35 cellular contexts compared by ENCODE assay signal in the genomic region with DNA sequence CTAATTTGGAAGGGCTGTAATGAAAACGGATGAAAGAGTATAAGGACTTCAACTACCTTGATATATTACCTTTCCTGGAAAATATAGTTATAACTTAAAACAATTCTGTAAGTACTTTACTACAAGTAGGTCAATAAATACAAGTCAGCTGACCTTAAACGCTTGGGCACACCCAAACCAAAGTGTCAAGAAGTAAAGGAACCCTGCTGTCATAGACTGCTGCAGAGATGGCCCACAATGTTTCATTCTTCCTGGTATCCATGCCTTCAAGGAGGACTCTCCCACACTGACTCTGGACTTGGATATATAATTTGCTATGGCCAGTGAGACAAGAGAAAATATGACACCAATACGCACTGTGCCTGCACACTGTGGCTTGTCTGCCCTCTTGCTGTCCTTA.
"Had no signal": no experiment of that assay in that cellular context is flagged by ENCODE, and none has a peak within 500 bp of the region (broad histone marks: within the 10 kb centered on the region; RNA-seq: fewer than 3 reads in every experiment).

No MANE protein-coding gene starts in this region.

- H3K9me3 ChIP-seq: ascending aorta had no signal

- H3K27me3 ChIP-seq: ascending aorta, cardiac muscle cell had no signal

- DNase-seq: activated B cell treated with CpG ODN at 0.5 μM for 24 hours; activated CD4-positive, alpha-beta memory T cell treated with anti-CD3 and anti-CD28 coated beads for 36 hours; activated CD4-positive, alpha-beta T cell treated with anti-CD3 and anti-CD28 coated beads for 4 hours; activated CD4-positive, alpha-beta T cell treated with anti-CD3 and anti-CD28 coated beads, Interleukin-2, amount 10 ng/mL, durations not matched to agents 24 days and 14 days; activated CD4-positive, alpha-beta T cell treated with anti-CD3 and anti-CD28 coated beads, Interleukin-2, amount 50 U/mL, for 1 hour; activated CD4-positive, alpha-beta T cell treated with anti-CD3 and anti-CD28 coated beads, Interleukin-2, amount 50 U/mL, for 4 hours; activated CD4-positive, CD25-positive, alpha-beta regulatory T cell treated with anti-CD3 and anti-CD28 coated beads, Interleukin-2, amount 50 U/mL, for 72 hours; activated CD8-positive, alpha-beta memory T cell treated with anti-CD3 and anti-CD28 coated beads, Interleukin-2, amount 50 U/mL, for 4 hours; activated CD8-positive, alpha-beta T cell treated with anti-CD3 and anti-CD28 coated beads for 36 hours; activated effector memory CD4-positive, alpha-beta T cell treated with Interleukin-2 at 50 U/mL for 16 hours; activated gamma-delta T cell; activated naive CD4-positive, alpha-beta T cell treated with anti-CD3 and anti-CD28 coated beads, Interleukin-2, amount 10 ng/mL, durations not matched to agents 7 days and 5 days; activated naive CD4-positive, alpha-beta T cell treated with Interleukin-2 at 50 U/mL for 16 hours; activated naive CD8-positive, alpha-beta T cell treated with anti-CD3 and anti-CD28 coated beads, Interleukin-2, amount 10 ng/mL, durations not matched to agents 7 days and 5 days; activated naive CD8-positive, alpha-beta T cell treated with anti-CD3 and anti-CD28 coated beads, Interleukin-2, amount 50 U/mL, for 24 hours; activated T-cell treated with anti-CD3 and anti-CD28 coated beads for 4 hours; activated T-cell treated with anti-CD3 and anti-CD28 coated beads, Interleukin-2, amount 50 U/mL, for 1 hour; activated T-cell treated with anti-CD3 and anti-CD28 coated beads, Interleukin-2, amount 50 U/mL, for 4 hours; activated T-cell treated with anti-CD3 and anti-CD28 coated beads, Interleukin-2, amount 50 U/mL, for 72 hours; amygdala; anterior cingulate cortex; cerebellar nuclear complex; T-cell; T-helper 17 cell; T1000 had no signal

- ATAC-seq: activated CD8-positive, alpha-beta T cell treated with anti-CD3 and anti-CD28 coated beads for 36 hours; activated naive CD8-positive, alpha-beta T cell treated with anti-CD3 and anti-CD28 coated beads, Interleukin-2, amount 50 U/mL, for 24 hours; activated T-cell treated with anti-CD3 and anti-CD28 coated beads, Interleukin-2, amount 50 U/mL, for 4 hours; activated T-cell treated with anti-CD3 and anti-CD28 coated beads, Interleukin-2, amount 50 U/mL, for 72 hours; T-cell; T-helper 17 cell had no signal

- H3K36me3 Mint-ChIP-seq: activated CD4-positive, alpha-beta memory T cell treated with anti-CD3 and anti-CD28 coated beads for 36 hours; activated naive CD4-positive, alpha-beta T cell treated with anti-CD3 and anti-CD28 coated beads, Interleukin-2, amount 10 ng/mL, durations not matched to agents 7 days and 5 days; activated naive CD4-positive, alpha-beta T cell treated with anti-CD3 and anti-CD28 coated beads, Interleukin-2, amount 50 U/mL, for 24 hours; activated naive CD8-positive, alpha-beta T cell; activated naive CD8-positive, alpha-beta T cell treated with anti-CD3 and anti-CD28 coated beads, Interleukin-2, amount 10 ng/mL, durations not matched to agents 7 days and 5 days; T-cell had no signal

- H3K4me1 Mint-ChIP-seq: activated B cell treated with CpG ODN at 0.5 μM for 24 hours; activated CD4-positive, alpha-beta T cell treated with anti-CD3 and anti-CD28 coated beads, Interleukin-2, amount 10 ng/mL, durations not matched to agents 24 days and 14 days; activated naive CD4-positive, alpha-beta T cell treated with anti-CD3 and anti-CD28 coated beads, Interleukin-2, amount 10 ng/mL, durations not matched to agents 7 days and 5 days; activated naive CD4-positive, alpha-beta T cell treated with anti-CD3 and anti-CD28 coated beads, Interleukin-2, amount 50 U/mL, for 24 hours; activated naive CD8-positive, alpha-beta T cell treated with anti-CD3 and anti-CD28 coated beads, Interleukin-2, amount 10 ng/mL, durations not matched to agents 7 days and 5 days; activated naive CD8-positive, alpha-beta T cell treated with anti-CD3 and anti-CD28 coated beads, Interleukin-2, amount 50 U/mL, for 24 hours; central memory CD8-positive, alpha-beta T cell; T-cell; T-helper 17 cell had no signal

- H3K4me3 ChIP-seq: ascending aorta, cardiac muscle cell had no signal

- H3K27ac Mint-ChIP-seq: activated B cell treated with CpG ODN at 0.5 μM for 24 hours; activated CD4-positive, alpha-beta memory T cell treated with anti-CD3 and anti-CD28 coated beads for 36 hours; activated CD4-positive, alpha-beta T cell treated with anti-CD3 and anti-CD28 coated beads, Interleukin-2, amount 10 ng/mL, durations not matched to agents 24 days and 14 days; activated CD8-positive, alpha-beta T cell treated with anti-CD3 and anti-CD28 coated beads for 36 hours; activated naive CD4-positive, alpha-beta T cell treated with anti-CD3 and anti-CD28 coated beads, Interleukin-2, amount 10 ng/mL, durations not matched to agents 7 days and 5 days; activated naive CD4-positive, alpha-beta T cell treated with anti-CD3 and anti-CD28 coated beads, Interleukin-2, amount 50 U/mL, for 24 hours; activated naive CD8-positive, alpha-beta T cell; activated naive CD8-positive, alpha-beta T cell treated with anti-CD3 and anti-CD28 coated beads, Interleukin-2, amount 10 ng/mL, durations not matched to agents 7 days and 5 days; activated naive CD8-positive, alpha-beta T cell treated with anti-CD3 and anti-CD28 coated beads, Interleukin-2, amount 50 U/mL, for 24 hours; activated T-cell treated with anti-CD3 and anti-CD28 coated beads, Interleukin-2, amount 50 U/mL, for 72 hours; activated T-helper 2 cell treated with anti-CD3 and anti-CD28 coated beads, Interferon-gamma antibody, Interleukin-2, Interleukin-4, amounts not matched to agents 10 μg/mL and 5 μg/mL and 100 μg/mL, durations not matched to agents 14 hours and 24 hours and 36 hours; brain; T-cell; T-helper 17 cell had no signal

- H3K27me3 Mint-ChIP-seq: activated CD4-positive, alpha-beta memory T cell treated with anti-CD3 and anti-CD28 coated beads for 36 hours; activated CD4-positive, alpha-beta T cell treated with anti-CD3 and anti-CD28 coated beads, Interleukin-2, amount 10 ng/mL, durations not matched to agents 24 days and 14 days; activated CD8-positive, alpha-beta T cell treated with anti-CD3 and anti-CD28 coated beads for 36 hours; activated naive CD4-positive, alpha-beta T cell treated with anti-CD3 and anti-CD28 coated beads, Interleukin-2, amount 10 ng/mL, durations not matched to agents 7 days and 5 days; activated naive CD4-positive, alpha-beta T cell treated with anti-CD3 and anti-CD28 coated beads, Interleukin-2, amount 50 U/mL, for 24 hours; activated naive CD8-positive, alpha-beta T cell; activated naive CD8-positive, alpha-beta T cell treated with anti-CD3 and anti-CD28 coated beads, Interleukin-2, amount 10 ng/mL, durations not matched to agents 7 days and 5 days; activated naive CD8-positive, alpha-beta T cell treated with anti-CD3 and anti-CD28 coated beads, Interleukin-2, amount 50 U/mL, for 24 hours; brain; central memory CD8-positive, alpha-beta T cell; T-cell; T-helper 17 cell had no signal

- H3K4me3 Mint-ChIP-seq: activated B cell treated with CpG ODN at 0.5 μM for 24 hours; activated CD4-positive, alpha-beta memory T cell treated with anti-CD3 and anti-CD28 coated beads for 36 hours; activated CD4-positive, alpha-beta T cell treated with anti-CD3 and anti-CD28 coated beads, Interleukin-2, amount 10 ng/mL, durations not matched to agents 24 days and 14 days; activated CD8-positive, alpha-beta T cell treated with anti-CD3 and anti-CD28 coated beads for 36 hours; activated naive CD4-positive, alpha-beta T cell treated with anti-CD3 and anti-CD28 coated beads, Interleukin-2, amount 10 ng/mL, durations not matched to agents 7 days and 5 days; activated naive CD4-positive, alpha-beta T cell treated with anti-CD3 and anti-CD28 coated beads, Interleukin-2, amount 50 U/mL, for 24 hours; activated naive CD8-positive, alpha-beta T cell; activated naive CD8-positive, alpha-beta T cell treated with anti-CD3 and anti-CD28 coated beads, Interleukin-2, amount 10 ng/mL, durations not matched to agents 7 days and 5 days; activated naive CD8-positive, alpha-beta T cell treated with anti-CD3 and anti-CD28 coated beads, Interleukin-2, amount 50 U/mL, for 24 hours; activated T-cell treated with anti-CD3 and anti-CD28 coated beads, Interleukin-2, amount 50 U/mL, for 4 hours; activated T-cell treated with anti-CD3 and anti-CD28 coated beads, Interleukin-2, amount 50 U/mL, for 72 hours; brain; central memory CD8-positive, alpha-beta T cell; T-cell; T-helper 17 cell had no signal

- H3K4me1 ChIP-seq: ascending aorta had no signal

- H3K9me3 Mint-ChIP-seq: activated B cell treated with CpG ODN at 0.5 μM for 24 hours; activated CD4-positive, alpha-beta memory T cell treated with anti-CD3 and anti-CD28 coated beads for 36 hours; activated CD4-positive, alpha-beta T cell treated with anti-CD3 and anti-CD28 coated beads, Interleukin-2, amount 10 ng/mL, durations not matched to agents 24 days and 14 days; activated CD8-positive, alpha-beta T cell treated with anti-CD3 and anti-CD28 coated beads for 36 hours; activated naive CD4-positive, alpha-beta T cell treated with anti-CD3 and anti-CD28 coated beads, Interleukin-2, amount 50 U/mL, for 24 hours; activated naive CD8-positive, alpha-beta T cell treated with anti-CD3 and anti-CD28 coated beads, Interleukin-2, amount 50 U/mL, for 24 hours; activated T-cell treated with anti-CD3 and anti-CD28 coated beads, Interleukin-2, amount 50 U/mL, for 4 hours; activated T-cell treated with anti-CD3 and anti-CD28 coated beads, Interleukin-2, amount 50 U/mL, for 72 hours; activated T-helper 2 cell treated with anti-CD3 and anti-CD28 coated beads, Interferon-gamma antibody, Interleukin-2, Interleukin-4, amounts not matched to agents 10 μg/mL and 5 μg/mL and 100 μg/mL, durations not matched to agents 14 hours and 24 hours and 36 hours; brain; central memory CD8-positive, alpha-beta T cell; T-cell had no signal

- H3K27ac ChIP-seq: ascending aorta, cardiac muscle cell, VCaP had no signal

- H3K36me3 ChIP-seq: ascending aorta, cardiac muscle cell had no signal

- FAIRE-seq: bronchial epithelial cell, TTC549 had no signal
